Comparison of ENCODE assay signal across 14 cellular contexts in the genomic region with DNA sequence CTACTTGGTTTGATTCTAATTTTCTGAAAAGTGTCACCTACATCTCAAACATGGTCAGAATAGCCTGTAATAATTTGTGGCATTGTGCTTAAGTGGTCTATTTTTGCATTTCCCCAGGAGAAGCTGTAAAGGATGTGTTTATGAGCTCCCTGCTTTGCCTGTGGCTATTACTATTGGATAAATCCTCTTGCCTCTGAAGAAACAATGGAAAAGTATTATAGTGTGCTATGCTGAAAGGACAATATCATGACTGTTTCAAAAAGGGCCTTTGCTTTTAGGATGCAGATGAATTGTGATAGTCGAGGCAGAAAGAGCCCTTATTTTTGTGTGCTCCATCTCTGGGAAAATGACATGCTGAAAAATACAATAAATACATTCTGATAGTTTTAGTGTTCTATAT.
"Had no signal": no experiment of that assay in that cellular context is flagged by ENCODE, and none has a peak within 500 bp of the region (broad histone marks: within the 10 kb centered on the region; RNA-seq: fewer than 3 reads in every experiment).

No MANE protein-coding gene starts in this region.

- H3K36me3 ChIP-seq: esophagus muscularis mucosa, right lobe of liver had no signal

- H3K27ac ChIP-seq: esophagus muscularis mucosa, psoas muscle, right lobe of liver had no signal

- DNase-seq: activated naive CD4-positive, alpha-beta T cell; activated naive CD8-positive, alpha-beta T cell treated with anti-CD3 and anti-CD28 coated beads, Interleukin-2, amount 10 ng/mL, durations not matched to agents 7 days and 5 days; activated T-cell treated with anti-CD3 and anti-CD28 coated beads for 4 hours; aorta; kidney; left ventricle myocardium superior; mesendoderm; nephron progenitor cell; psoas muscle; right lobe of liver; T-helper 1 cell; T1000 had no signal

- H3K27me3 ChIP-seq: esophagus muscularis mucosa, right lobe of liver had no signal

- H3K4me1 ChIP-seq: esophagus muscularis mucosa, psoas muscle, right lobe of liver had no signal

- H3K9me3 ChIP-seq: esophagus muscularis mucosa, psoas muscle, right lobe of liver had no signal

- H3K4me3 ChIP-seq: esophagus muscularis mucosa, psoas muscle, right lobe of liver had no signal

- ATAC-seq: activated CD4-positive, CD25-positive, alpha-beta regulatory T cell treated with anti-CD3 and anti-CD28 coated beads, Interleukin-2, amount 50 U/mL, for 24 hours; left ventricle myocardium superior; psoas muscle; right lobe of liver had no signal
